Comparison of ENCODE assay signal across 10 cellular contexts in genomic region chr4:38858097-38858420, GRCh38. TPM values are rescaled to one million over a fixed set of nuclear protein-coding genes. Genes with fewer than 3 reads are reported as not detected.
A peak's percentile ranks its signal among the peaks of the same experiment; 100 is the strongest.
DNase-seq lines count a peak whose midpoint lies in the region; ATAC-seq and TF ChIP-seq lines count a peak whose summit lies in the region.
"Had no signal": no experiment of that assay in that cellular context is flagged by ENCODE, and none has a peak within 500 bp of the region (broad histone marks: within the 10 kb centered on the region; RNA-seq: fewer than 3 reads in every experiment).

No MANE protein-coding gene starts in this region.

- BruUV-seq in A673 (replicated peaks; lab: Mats Ljungman, UMichigan) = no TSS peak

- H3K4me1 Mint-ChIP-seq in natural killer cell treated with Interleukin-12 subunit alpha and Interleukin-12 subunit beta and Interleukin-15 and Interleukin-18, amount 100 ng/mL, for 72 hours (ENCODE audit: low read depth in 2 of 2) = peaks cover 33% of the 10 kb centered on the region in 2 donors

- H3K27me3 Mint-ChIP-seq in natural killer cell treated with Interleukin-12 subunit alpha and Interleukin-12 subunit beta and Interleukin-15 and Interleukin-18, amount 100 ng/mL, for 72 hours = peaks cover 10 to 18% of the 10 kb centered on the region in 2 donors

- H3K27ac ChIP-seq in A673 (ENCODE audit: low read depth, low read length, poor library complexity, severe bottlenecking) (peak overlapping the region; percentile 11), HUES64 (ENCODE audit: low read depth, low read length) (0 out of 2 replicates have a peak overlapping the region, but pooled peaks have one; percentile 14), brain microvascular endothelial cell (peak overlapping the region; percentile 87)

- peak overlapping the region; percentile 83 to 87 for H3K27ac Mint-ChIP-seq in natural killer cell treated with Interleukin-12 subunit alpha and Interleukin-12 subunit beta and Interleukin-15 and Interleukin-18, amount 100 ng/mL, for 72 hours

- CTCF ChIA-PET in A673 (lab: Charles Lee) = no interaction called here

- H3K4me3 ChIP-seq in A673 (ENCODE audit: low read depth, low read length, poor library complexity, severe bottlenecking) = no peak overlapping the region
- H3K4me3 ChIP-seq in HUES64 (ENCODE audit: low read length) = no peak overlapping the region
- no peak overlapping the region for H3K4me3 ChIP-seq in brain microvascular endothelial cell (ENCODE audit: low read depth, low read length)
- H3K4me3 ChIP-seq: testis had no signal

- no peaks in the 10 kb centered on the region for H3K36me3 ChIP-seq in A673 (ENCODE audit: insufficient read depth, low read length, poor library complexity, severe bottlenecking)
- no peaks in the 10 kb centered on the region for H3K36me3 ChIP-seq in HUES64 (ENCODE audit: insufficient read depth, low read length)
- no peaks in the 10 kb centered on the region for H3K36me3 ChIP-seq in brain microvascular endothelial cell (replicated peaks)

- no peak for ATAC-seq in natural killer cell treated with Interleukin-12 subunit alpha and Interleukin-12 subunit beta and Interleukin-15 and Interleukin-18, amount 100 ng/mL, for 72 hours
- no peak for ATAC-seq in GM21717 (IDR thresholded peaks at IDR 0.05; ENCODE audit: unreplicated experiment)

- peak overlapping the region; percentile 90 for H3K4me3 Mint-ChIP-seq in natural killer cell treated with Interleukin-12 subunit alpha and Interleukin-12 subunit beta and Interleukin-15 and Interleukin-18, amount 100 ng/mL, for 72 hours

- H3K27me3 ChIP-seq in A673 (replicated peaks; ENCODE audit: insufficient read depth, low read depth, low read length, poor library complexity) (no peaks in the 10 kb centered on the region), HUES64 (ENCODE audit: insufficient read depth, low read length) (no peaks in the 10 kb centered on the region), brain microvascular endothelial cell (replicated peaks) (no peaks in the 10 kb centered on the region)
- H3K27me3 ChIP-seq: testis had no signal

- POLR2A ChIA-PET in A673 (lab: Charles Lee; ENCODE audit: low non-redundant PET) = no interaction called here

- no peak for TF ChIP-seq CTCF in A673 (conservative IDR thresholded peaks at IDR 0.05; ENCODE audit: low read depth, low read length)
- no peak for TF ChIP-seq CTCF in brain microvascular endothelial cell (IDR thresholded peaks at IDR 0.05; ENCODE audit: low read depth, low read length, missing control alignments)

- in situ Hi-C loops in brain microvascular endothelial cell (cut with HindIII; ENCODE audit: low pct_ligation_motif_present, low sequenced_read_pairs) = no loop called here

- intact Hi-C loops in A673 (cut with micrococcal nuclease; ENCODE audit: unreplicated experiment) = loop anchor here (5.0 kb wide), 1 partner anchor 796 kb away; no protein-coding TSS in a partner anchor

- H3K36me3 Mint-ChIP-seq in natural killer cell treated with Interleukin-12 subunit alpha and Interleukin-12 subunit beta and Interleukin-15 and Interleukin-18, amount 100 ng/mL, for 72 hours = no peaks in the 10 kb centered on the region

- H3K4me1 ChIP-seq in A673 (ENCODE audit: insufficient read depth, low read length, poor library complexity, severe bottlenecking) (peaks cover 7% of the 10 kb centered on the region), HUES64 (ENCODE audit: insufficient read depth, low read length) (peaks cover 13% of the 10 kb centered on the region; the same call in 1 of the 2 replicates)
- H3K4me1 ChIP-seq: testis had no signal

- H3K9me3 Mint-ChIP-seq in natural killer cell treated with Interleukin-12 subunit alpha and Interleukin-12 subunit beta and Interleukin-15 and Interleukin-18, amount 100 ng/mL, for 72 hours = no peaks in the 10 kb centered on the region

- 88% methylated on average over 3 of the region's 3 CpGs for WGBS in HUES64

- no peak for DNase-seq in A673 (ENCODE audit: low spot score)
- no peak for DNase-seq in brain microvascular endothelial cell
- no peak for DNase-seq in natural killer cell treated with Interleukin-12 subunit alpha and Interleukin-12 subunit beta and Interleukin-15 and Interleukin-18, amount 100 ng/mL, for 72 hours (ENCODE audit: low spot score)
- DNase-seq in NCI-H146 (lab: John Stamatoyannopoulos, UW) = no peak
- DNase-seq in DMS79 (lab: John Stamatoyannopoulos, UW) = no peak
- no peak for DNase-seq in NCI-H510A treated with DMSO at 0.1 percent for 48 hours (lab: John Stamatoyannopoulos, UW)
- DNase-seq: NCI-H2029, testis had no signal

- H3K9me3 ChIP-seq in A673 (ENCODE audit: low read depth, low read length, poor library complexity, severe bottlenecking) (no peaks in the 10 kb centered on the region), HUES64 (ENCODE audit: insufficient read depth, low read depth, low read length) (no peaks in the 10 kb centered on the region)
- H3K9me3 ChIP-seq: testis had no signal

- H3K9ac ChIP-seq in HUES64 (ENCODE audit: low read depth, low read length) = no peak overlapping the region

RNA-seq across cellular contexts. Expression of gene TLR6, which starts 1.4 kb away (rescaled TPM):
- 0.59 and 1.5 TPM in 2 replicates for total RNA-seq in A673 (2021)
- 0.10 TPM for polyA plus RNA-seq in HUES64 (2013, experiment 1 of 2)
- 0.06 TPM for polyA plus RNA-seq in HUES64 (2013, experiment 2 of 2)
- total RNA-seq in natural killer cell treated with Interleukin-12 subunit alpha and Interleukin-12 subunit beta and Interleukin-15 and Interleukin-18, amount 100 ng/mL, for 72 hours = 1 to 10 TPM; 4.4 to 4.5 TPM

RNA-seq across cellular contexts. Expression of gene FAM114A1, which starts 9.5 kb away (rescaled TPM):
- 4.2 and 6.3 TPM in 2 replicates for total RNA-seq in A673 (2021)
- polyA plus RNA-seq in HUES64 (2013, experiment 1 of 2) = 5.2 TPM
- polyA plus RNA-seq in HUES64 (2013, experiment 2 of 2) = 5.2 TPM
- total RNA-seq in natural killer cell treated with Interleukin-12 subunit alpha and Interleukin-12 subunit beta and Interleukin-15 and Interleukin-18, amount 100 ng/mL, for 72 hours = 1 to 10 TPM; 1.7 to 1.9 TPM

RNA-seq across cellular contexts. Expression of gene TLR1, which starts 53.5 kb away (rescaled TPM):
- 0.15 and 0.37 TPM in 2 replicates for total RNA-seq in A673 (2021)
- not detected for polyA plus RNA-seq in HUES64 (2013, experiment 1 of 2)
- polyA plus RNA-seq in HUES64 (2013, experiment 2 of 2) = not detected
- total RNA-seq in natural killer cell treated with Interleukin-12 subunit alpha and Interleukin-12 subunit beta and Interleukin-15 and Interleukin-18, amount 100 ng/mL, for 72 hours = 10 to 100 TPM; 12.6 to 15.5 TPM

Comparison
In these comparisons a context has a peak if more than half of its experiments do, and no peak if none do; other contexts are left out.
1. H3K27ac ChIP-seq: peak in every context shown above with its lines; median percentile 87 in brain microvascular endothelial cell; 14 in HUES64; 11 in A673.